In the genomic region with DNA sequence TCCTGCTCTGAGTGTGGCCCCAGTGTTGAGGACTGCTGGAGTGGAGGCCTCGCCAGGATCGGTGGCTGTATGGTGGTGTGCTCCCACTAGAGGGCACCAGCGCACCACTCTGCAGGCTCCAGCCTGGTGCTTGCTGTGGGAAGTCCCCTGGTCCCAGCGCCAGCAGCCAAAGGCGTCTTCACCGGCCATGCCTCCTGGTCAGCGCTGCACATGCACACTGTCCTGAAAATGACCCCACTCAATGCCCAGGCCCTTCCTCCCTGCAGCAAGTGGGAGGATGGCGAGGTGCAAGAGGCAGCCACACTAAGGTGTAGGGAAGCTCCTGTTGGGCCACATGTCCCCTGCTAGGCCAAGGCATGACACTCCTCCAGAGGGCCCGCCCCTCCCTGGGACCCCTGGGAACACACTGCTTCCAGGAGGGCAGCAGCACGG, we compare ENCODE assay signal across 8 cellular contexts.
DNase-seq lines count a peak whose midpoint lies in the region; ATAC-seq and TF ChIP-seq lines count a peak whose summit lies in the region.

No MANE protein-coding gene starts in this region.

- no peak overlapping the region for H3K4me3 Mint-ChIP-seq in activated CD8-positive, alpha-beta T cell treated with anti-CD3 and anti-CD28 coated beads, Interleukin-2, amount 10 ng/mL, durations not matched to agents 7 days and 5 days
- no peak overlapping the region for H3K4me3 Mint-ChIP-seq in effector memory CD8-positive, alpha-beta T cell
- H3K4me3 Mint-ChIP-seq in mesothelial cell of epicardium = no peak overlapping the region

- H3K36me3 Mint-ChIP-seq in activated CD8-positive, alpha-beta T cell treated with anti-CD3 and anti-CD28 coated beads, Interleukin-2, amount 10 ng/mL, durations not matched to agents 7 days and 5 days (ENCODE audit: low read depth) = peaks cover 4% of the 10 kb centered on the region
- H3K36me3 Mint-ChIP-seq in effector memory CD8-positive, alpha-beta T cell (ENCODE audit: insufficient read depth) = no peaks in the 10 kb centered on the region
- H3K36me3 Mint-ChIP-seq in mesothelial cell of epicardium = peaks cover 14% of the 10 kb centered on the region

- no peaks in the 10 kb centered on the region for H3K27me3 Mint-ChIP-seq in activated CD8-positive, alpha-beta T cell treated with anti-CD3 and anti-CD28 coated beads, Interleukin-2, amount 10 ng/mL, durations not matched to agents 7 days and 5 days (ENCODE audit: low read depth)
- no peaks in the 10 kb centered on the region for H3K27me3 Mint-ChIP-seq in effector memory CD8-positive, alpha-beta T cell
- H3K27me3 Mint-ChIP-seq in mesothelial cell of epicardium (ENCODE audit: low read depth) = no peaks in the 10 kb centered on the region

- H3K9me3 Mint-ChIP-seq in activated CD8-positive, alpha-beta T cell treated with anti-CD3 and anti-CD28 coated beads, Interleukin-2, amount 10 ng/mL, durations not matched to agents 7 days and 5 days (ENCODE audit: insufficient read depth) = peaks cover 8% of the 10 kb centered on the region
- peaks cover 0 to 7% of the 10 kb centered on the region in 2 donors for H3K9me3 Mint-ChIP-seq in effector memory CD8-positive, alpha-beta T cell
- H3K9me3 Mint-ChIP-seq in mesothelial cell of epicardium = peaks cover 8% of the 10 kb centered on the region

- POLR2A ChIA-PET in activated CD8-positive, alpha-beta T cell treated with anti-CD3 and anti-CD28 coated beads, Interleukin-2, amount 10 ng/mL, durations not matched to agents 7 days and 5 days (lab: Charles Lee) = no interaction called here

- TF ChIP-seq CTCF in mesothelial cell of epicardium (IDR thresholded peaks at IDR 0.05; ENCODE audit: unreplicated experiment) = peak; percentile 86

- CTCF ChIA-PET in activated CD8-positive, alpha-beta T cell treated with anti-CD3 and anti-CD28 coated beads, Interleukin-2, amount 10 ng/mL, durations not matched to agents 7 days and 5 days (lab: Charles Lee) = interaction anchor here (0.8 to 4.1 kb wide), 12 partner anchors 12 to 772 kb away, joined by 3 to 21 read pairs (median 4); no protein-coding TSS in a partner anchor

- ATAC-seq in GM19035 (IDR thresholded peaks at IDR 0.05; ENCODE audit: unreplicated experiment) (peak; percentile 80), HG03342 (IDR thresholded peaks at IDR 0.05; ENCODE audit: unreplicated experiment) (peak; percentile 80)
- peak; percentile 95 for ATAC-seq in activated CD8-positive, alpha-beta T cell treated with anti-CD3 and anti-CD28 coated beads, Interleukin-2, amount 10 ng/mL, durations not matched to agents 7 days and 5 days
- peak; percentile 98 for ATAC-seq in effector memory CD8-positive, alpha-beta T cell (replicated peaks)

- H3K4me1 Mint-ChIP-seq in activated CD8-positive, alpha-beta T cell treated with anti-CD3 and anti-CD28 coated beads, Interleukin-2, amount 10 ng/mL, durations not matched to agents 7 days and 5 days (ENCODE audit: low read depth) = peaks cover 13% of the 10 kb centered on the region
- peaks cover 0 to 2% of the 10 kb centered on the region in 2 donors for H3K4me1 Mint-ChIP-seq in effector memory CD8-positive, alpha-beta T cell (ENCODE audit: low read depth in 2 of 2)
- peaks cover 10% of the 10 kb centered on the region for H3K4me1 Mint-ChIP-seq in mesothelial cell of epicardium

- peak; percentile 19 to 90 (median 78) for DNase-seq in C1 segment of cervical spinal cord (lab: John Stamatoyannopoulos, UW)
- DNase-seq in NCI-H82 (lab: John Stamatoyannopoulos, UW) = peak; percentile 79
- DNase-seq in activated CD8-positive, alpha-beta T cell treated with anti-CD3 and anti-CD28 coated beads, Interleukin-2, amount 10 ng/mL, durations not matched to agents 7 days and 5 days = peak; percentile 88
- DNase-seq in effector memory CD8-positive, alpha-beta T cell = peak; percentile 74 to 82 (median 80)
- DNase-seq in mesothelial cell of epicardium (ENCODE audit: low spot score in 2 of 2, unreplicated experiment in 2 of 2) = peak; percentile 78 to 91
- peak; percentile 65 to 74 for DNase-seq in stimulated activated CD8-positive, alpha-beta memory T cell treated with anti-CD3 and anti-CD28 coated beads, Interleukin-15, amount 100 ng/mL, for 48 hours (ENCODE audit: low read depth in 2 of 2)

- H3K27ac Mint-ChIP-seq in activated CD8-positive, alpha-beta T cell treated with anti-CD3 and anti-CD28 coated beads, Interleukin-2, amount 10 ng/mL, durations not matched to agents 7 days and 5 days = no peak overlapping the region
- H3K27ac Mint-ChIP-seq in effector memory CD8-positive, alpha-beta T cell = no peak overlapping the region
- no peak overlapping the region for H3K27ac Mint-ChIP-seq in mesothelial cell of epicardium

Comparison
In these comparisons a context has a peak if more than half of its experiments do, and no peak if none do; other contexts are left out.
1. Peak in every context shown above with its lines: DNase-seq and ATAC-seq.